26 cellular contexts compared by ENCODE assay signal in the genomic region with DNA sequence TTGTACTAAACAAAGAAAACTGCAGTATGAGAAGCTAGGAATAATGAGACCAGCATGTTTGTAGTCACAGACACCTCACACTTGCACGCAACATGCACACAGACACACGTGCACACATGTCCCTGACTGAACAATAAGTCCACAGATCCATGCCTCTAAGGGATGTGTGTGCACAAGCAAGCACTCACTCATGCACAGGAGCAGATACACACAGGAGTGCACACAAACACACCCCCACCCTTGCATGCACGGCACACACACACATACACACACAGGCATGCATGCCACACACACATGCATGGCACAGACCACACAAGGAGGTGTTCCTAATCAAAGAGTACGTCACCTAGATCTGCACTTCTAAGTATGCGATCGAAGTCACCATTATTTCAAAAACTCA.
"Had no signal": no experiment of that assay in that cellular context is flagged by ENCODE, and none has a peak within 500 bp of the region (broad histone marks: within the 10 kb centered on the region; RNA-seq: fewer than 3 reads in every experiment).

No MANE protein-coding gene starts in this region.

- H3K27ac ChIP-seq: body of pancreas, esophagus squamous epithelium, gastroesophageal sphincter had no signal

- H3K4me1 ChIP-seq: body of pancreas, gastroesophageal sphincter had no signal

- H3K27me3 ChIP-seq: body of pancreas, gastroesophageal sphincter had no signal

- H3K4me3 ChIP-seq: body of pancreas, esophagus squamous epithelium, gastroesophageal sphincter had no signal

- DNase-seq: activated B cell treated with CpG ODN at 0.5 μM for 24 hours; activated CD4-positive, alpha-beta T cell treated with anti-CD3 and anti-CD28 coated beads for 48 hours; activated CD4-positive, alpha-beta T cell treated with anti-CD3 and anti-CD28 coated beads, Interleukin-2, amount 50 U/mL, for 1 hour; activated CD4-positive, alpha-beta T cell treated with anti-CD3 and anti-CD28 coated beads, Interleukin-2, amount 50 U/mL, for 48 hours; activated CD8-positive, alpha-beta memory T cell treated with anti-CD3 and anti-CD28 coated beads for 24 hours; activated CD8-positive, alpha-beta T cell treated with anti-CD3 and anti-CD28 coated beads for 36 hours; activated gamma-delta T cell treated with Interleukin-2 at 50 U/mL for 16 hours; activated naive CD4-positive, alpha-beta T cell treated with anti-CD3 and anti-CD28 coated beads, Interleukin-2, amount 50 U/mL, for 16 hours; activated naive CD4-positive, alpha-beta T cell treated with Interleukin-2 at 50 U/mL for 16 hours; activated T-cell treated with anti-CD3 and anti-CD28 coated beads, Interleukin-2, amount 50 U/mL, for 48 hours; amygdala; aorta; body of pancreas; caudate nucleus; cortex of kidney; dermis blood vessel endothelial cell; effector CD4-positive, alpha-beta T cell; effector memory CD8-positive, alpha-beta T cell; erythroblast; esophagus squamous epithelium; foreskin melanocyte; head of caudate nucleus; T-helper 2 cell had no signal

- H3K36me3 ChIP-seq: esophagus squamous epithelium, gastroesophageal sphincter had no signal

- FAIRE-seq: colon had no signal

- ATAC-seq: activated CD4-positive, CD25-positive, alpha-beta regulatory T cell treated with anti-CD3 and anti-CD28 coated beads, Interleukin-2, amount 50 U/mL, for 24 hours; activated CD8-positive, alpha-beta T cell treated with anti-CD3 and anti-CD28 coated beads for 36 hours; body of pancreas; effector memory CD8-positive, alpha-beta T cell; gastroesophageal sphincter had no signal
